Comparison of ENCODE assay signal across 8 cellular contexts in the genomic region with DNA sequence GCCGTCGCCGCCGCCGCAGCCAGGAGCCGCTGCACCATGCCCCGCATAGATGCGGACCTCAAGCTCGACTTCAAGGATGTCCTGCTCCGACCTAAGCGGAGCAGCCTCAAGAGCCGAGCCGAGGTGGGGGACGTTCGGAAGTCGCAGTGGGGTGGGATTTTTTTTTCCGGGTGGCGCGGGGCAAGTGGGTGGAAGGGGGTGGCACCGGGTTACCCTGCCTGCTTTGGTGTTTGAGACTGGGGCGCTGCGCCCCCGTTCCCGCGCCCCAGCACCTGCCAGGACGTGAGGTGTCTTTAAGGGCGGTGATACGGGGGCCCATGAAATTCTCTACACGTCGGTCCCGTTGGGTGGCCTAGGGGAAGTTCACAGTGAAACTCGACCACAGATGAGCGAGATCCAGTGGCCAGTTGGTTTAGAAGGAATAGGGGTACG. TPM values are rescaled to one million over a fixed set of nuclear protein-coding genes. Genes with fewer than 3 reads are reported as not detected.
DNase-seq lines count a peak whose midpoint lies in the region; ATAC-seq and TF ChIP-seq lines count a peak whose summit lies in the region.

No MANE protein-coding gene starts in this region.

- peaks cover 0 to 3% of the 10 kb centered on the region in 2 donors for H3K36me3 Mint-ChIP-seq in CD4-positive, alpha-beta memory T cell
- no peaks in the 10 kb centered on the region for H3K36me3 Mint-ChIP-seq in T-cell

- in situ Hi-C loops in HAP-1 (cut with MboI; ENCODE audit: low sequenced_read_pairs), result no loop called here

- no peaks in the 10 kb centered on the region for H3K9me3 Mint-ChIP-seq in CD4-positive, alpha-beta memory T cell
- H3K9me3 Mint-ChIP-seq in T-cell, result no peaks in the 10 kb centered on the region

- H3K27me3 ChIP-seq in CD4-positive, alpha-beta memory T cell (ENCODE audit: insufficient read depth, low read length), result peaks cover 9% of the 10 kb centered on the region
- H3K27me3 ChIP-seq in HAP-1 (ENCODE audit: low read depth) (no peaks in the 10 kb centered on the region), prostate gland (replicated peaks; ENCODE audit: insufficient read depth) (no peaks in the 10 kb centered on the region)

- H3K27ac ChIP-seq in CD4-positive, alpha-beta memory T cell (ENCODE audit: low read depth, low read length), result no peak overlapping the region
- peak overlapping the region; percentile 83 to 86 for H3K27ac ChIP-seq in prostate gland

- POLR2A ChIA-PET in CD4-positive, alpha-beta memory T cell (lab: Charles Lee; ENCODE audit: partially characterized antibody), result interaction anchor here (0.9 kb wide), 1 partner anchor 81 kb away, joined by 3 read pairs; no protein-coding TSS in a partner anchor
- POLR2A ChIA-PET in T-cell (lab: Charles Lee), result interaction anchor here in 1 of 2 donors (0.6 kb wide), 4 partner anchors 110 to 919 kb away, joined by 3 to 10 read pairs (median 4); no protein-coding TSS in a partner anchor

- H3K4me3 Mint-ChIP-seq in CD4-positive, alpha-beta memory T cell, result peak overlapping the region; percentile 87 to 99 (median 92)
- peak overlapping the region; percentile 80 to 88 (median 85) for H3K4me3 Mint-ChIP-seq in T-cell

- CTCF ChIA-PET in CD4-positive, alpha-beta memory T cell (lab: Charles Lee; ENCODE audit: partially characterized antibody), result interaction anchor here (0.6 kb wide), 1 partner anchor 36 kb away, joined by 4 read pairs; no protein-coding TSS in a partner anchor
- CTCF ChIA-PET in T-cell (lab: Charles Lee), result interaction anchor here (0.6 kb wide), 2 partner anchors 78 to 466 kb away, joined by 3 read pairs; no protein-coding TSS in a partner anchor

- TF ChIP-seq POLR2A in prostate gland (IDR thresholded peaks at IDR 0.05), result no peak

- TF ChIP-seq CTCF in foreskin fibroblast (IDR thresholded peaks at IDR 0.05; ENCODE audit: low read depth, low read length) (no peak), prostate gland (IDR thresholded peaks at IDR 0.05) (peak in 1 of 4 experiments; percentile 16)

- intact Hi-C loops in CD4-positive, alpha-beta memory T cell (cut with micrococcal nuclease), result no loop called here
- intact Hi-C loops in prostate gland (cut with DNase I), result loop anchor here (2.0 kb wide), 1 partner anchor 38 kb away; no protein-coding TSS in a partner anchor

- H3K9me3 ChIP-seq in CD4-positive, alpha-beta memory T cell (ENCODE audit: control insufficient read depth in 1 of 2, low read length in 2 of 2), result no peaks in the 10 kb centered on the region
- H3K9me3 ChIP-seq in HAP-1, result no peaks in the 10 kb centered on the region
- H3K9me3 ChIP-seq in prostate gland, result no peaks in the 10 kb centered on the region

- H3K4me1 ChIP-seq in CD4-positive, alpha-beta memory T cell (ENCODE audit: insufficient read depth, low read length), result peaks cover 22% of the 10 kb centered on the region
- H3K4me1 ChIP-seq in HAP-1, result peaks cover 6% of the 10 kb centered on the region
- H3K4me1 ChIP-seq in prostate gland (replicated peaks), result peaks cover 10% of the 10 kb centered on the region

- WGBS in prostate gland, result 0% methylated on average over 23 of the region's 34 CpGs

- peak overlapping the region in 4 of 7 donors; percentile 68 to 87 (median 74) for H3K27ac Mint-ChIP-seq in CD4-positive, alpha-beta memory T cell
- H3K27ac Mint-ChIP-seq in T-cell, result peak overlapping the region in 1 of 2 donors; percentile 5

- H3K4me1 Mint-ChIP-seq in CD4-positive, alpha-beta memory T cell, result peaks cover 14 to 26% (median 20%) of the 10 kb centered on the region in 4 donors
- peaks cover 20 to 27% (median 22%) of the 10 kb centered on the region in 3 donors for H3K4me1 Mint-ChIP-seq in T-cell

- H3K36me3 ChIP-seq in CD4-positive, alpha-beta memory T cell (ENCODE audit: insufficient read depth, low read length), result no peaks in the 10 kb centered on the region
- no peaks in the 10 kb centered on the region for H3K36me3 ChIP-seq in HAP-1 (replicated peaks)
- no peaks in the 10 kb centered on the region for H3K36me3 ChIP-seq in prostate gland

- H3K4me3 ChIP-seq in CD4-positive, alpha-beta memory T cell (ENCODE audit: low read length in 2 of 2), result peak overlapping the region; percentile 61 to 75
- H3K4me3 ChIP-seq in HAP-1, result peak overlapping the region; percentile 48
- peak overlapping the region; percentile 70 to 82 for H3K4me3 ChIP-seq in foreskin fibroblast (ENCODE audit: low read depth in 1 of 2, low read length in 2 of 2)
- peak overlapping the region; percentile 53 to 55 for H3K4me3 ChIP-seq in prostate gland

- H3K27me3 Mint-ChIP-seq in CD4-positive, alpha-beta memory T cell, result peaks cover 18 to 23% of the 10 kb centered on the region in 2 donors
- H3K27me3 Mint-ChIP-seq in T-cell, result peaks cover 19 to 37% of the 10 kb centered on the region in 2 donors

- peak in 2 of 5 donors; percentile 9 to 18 for DNase-seq in CD4-positive, alpha-beta memory T cell
- DNase-seq in HAP-1 (ENCODE audit: low spot score in 2 of 2) (no peak), T-cell (peak in 6 of 34 experiments; percentile 2 to 20 (median 10)), foreskin fibroblast (no peak), prostate gland (ENCODE audit: low spot score) (no peak), NCI-H2171 treated with DMSO at 0.1 percent for 48 hours (lab: John Stamatoyannopoulos, UW) (no peak), NCI-H524 (lab: John Stamatoyannopoulos, UW) (no peak), SKM-1 (lab: John Stamatoyannopoulos, UW; ENCODE audit: unreplicated experiment) (no peak)

- peak; percentile 33 to 48 (median 39) for ATAC-seq in T-cell (replicated peaks in 1 of 4)

RNA-seq across cellular contexts. Expression of a gene that starts 0.3 kb away (rescaled TPM):
- total RNA-seq in CD4-positive, alpha-beta memory T cell, result not detected
- polyA plus RNA-seq in CD4-positive, alpha-beta memory T cell, result under 1 TPM; 0.56 to 0.68 TPM
- total RNA-seq in T-cell, result 1 to 10 TPM in 1 of 5 donors, under 1 TPM in 4; 0.26 to 1.4 (median 0.68) TPM
- total RNA-seq in prostate gland, result 100 to 1,000 TPM; 228 to 266 TPM

Comparison
In these comparisons a context has a peak if more than half of its experiments do, and no peak if none do; other contexts are left out.
1. RNA of a gene that starts 0.3 kb away (total RNA-seq): 228 to 266 TPM in prostate gland; 0.26 to 1.4 TPM in T-cell and not detected in CD4-positive, alpha-beta memory T cell; every median in the first group is over 10 times any median in the second.
2. Peak in every context shown above with its lines, with median percentiles within 50 percentile points of each other: H3K4me3 ChIP-seq.